In genomic region chr11:69912911-69913451, GRCh38 we compare ENCODE assay signal across 10 cellular contexts.
DNase-seq lines count a peak whose midpoint lies in the region; ATAC-seq and TF ChIP-seq lines count a peak whose summit lies in the region.
"Had no signal": no experiment of that assay in that cellular context is flagged by ENCODE, and none has a peak within 500 bp of the region (broad histone marks: within the 10 kb centered on the region; RNA-seq: fewer than 3 reads in every experiment).

No MANE protein-coding gene starts in this region.

- TF ChIP-seq CTCF in epithelial cell of proximal tubule (conservative IDR thresholded peaks at IDR 0.05; ENCODE audit: low read depth, low read length) = peak; percentile 32

- H3K4me3 ChIP-seq in epithelial cell of proximal tubule (ENCODE audit: low read depth, low read length) = no peak overlapping the region

- ATAC-seq in HG02610 (IDR thresholded peaks at IDR 0.05; ENCODE audit: unreplicated experiment) = no peak
- no peak for ATAC-seq in GM19452 (IDR thresholded peaks at IDR 0.05; ENCODE audit: unreplicated experiment)

- DNase-seq in SIG-M5 treated with dmso at 0.1 percent for 504 hours (lab: John Stamatoyannopoulos, UW; ENCODE audit: unreplicated experiment) = peak; percentile 14
- no peak for DNase-seq in SIG-M5 (lab: John Stamatoyannopoulos, UW)
- peak; percentile 31 for DNase-seq in NOMO-1 treated with dmso at 0.1 percent for 144 hours (lab: John Stamatoyannopoulos, UW; ENCODE audit: unreplicated experiment)
- DNase-seq in epithelial cell of proximal tubule (ENCODE audit: low read depth) = no peak
- DNase-seq in stimulated activated CD8-positive, alpha-beta memory T cell treated with anti-CD3 and anti-CD28 coated beads, Interleukin-4, amount 100 ng/mL, for 48 hours = peak; percentile 31
- DNase-seq in SHP77 treated with DMSO at 0.1 percent for 48 hours (lab: John Stamatoyannopoulos, UW) = no peak
- DNase-seq: amniotic stem cell, mesenchymal stem cell had no signal

Comparison
In these comparisons a context has a peak if more than half of its experiments do, and no peak if none do; other contexts are left out.
1. DNase-seq: peak in SIG-M5 treated with dmso at 0.1 percent for 504 hours (single experiment), NOMO-1 treated with dmso at 0.1 percent for 144 hours (single experiment) and stimulated activated CD8-positive, alpha-beta memory T cell treated with anti-CD3 and anti-CD28 coated beads, Interleukin-4, amount 100 ng/mL, for 48 hours (single experiment); none in SIG-M5 (single experiment), epithelial cell of proximal tubule (single experiment) and SHP77 treated with DMSO at 0.1 percent for 48 hours (single experiment).